In genomic region chr6:41693281-41693838, GRCh38 we compare ENCODE assay signal across 16 cellular contexts. TPM values are rescaled to one million over a fixed set of nuclear protein-coding genes. Genes with fewer than 3 reads are reported as not detected.
DNase-seq lines count a peak whose midpoint lies in the region; ATAC-seq and TF ChIP-seq lines count a peak whose summit lies in the region.
"Had no signal": no experiment of that assay in that cellular context is flagged by ENCODE, and none has a peak within 500 bp of the region (broad histone marks: within the 10 kb centered on the region; RNA-seq: fewer than 3 reads in every experiment).

No MANE protein-coding gene starts in this region.

- H2AFZ ChIP-seq in IMR-90 (replicated peaks; ENCODE audit: low read length, poor library complexity), result no peak overlapping the region

- POLR2A ChIA-PET in IMR-90 (lab: Charles Lee; ENCODE audit: unreplicated experiment), result no interaction called here

- in situ Hi-C loops in IMR-90 (cut with MboI; ENCODE audit: low sequenced_read_pairs), result no loop called here
- in situ Hi-C loops in gastrocnemius medialis (cut with MboI; ENCODE audit: low sequenced_read_pairs in 4 of 4), result no loop called here

- no peaks in the 10 kb centered on the region for H3K9me3 Mint-ChIP-seq in stimulated activated naive B cell treated with anti-CD40 and anti-IgM and Interleukin-4, amounts not matched to agents 10 μg/mL and 1 μg/mL and 100 μg/mL, for 72 hours
- no peaks in the 10 kb centered on the region for H3K9me3 Mint-ChIP-seq in osteocyte (ENCODE audit: unreplicated experiment)
- H3K9me3 Mint-ChIP-seq: activated naive CD4-positive, alpha-beta T cell treated with anti-CD3 and anti-CD28 coated beads, Interleukin-2, amount 50 U/mL, for 72 hours had no signal

- TF ChIP-seq CTCF in IMR-90 (conservative IDR thresholded peaks at IDR 0.05; ENCODE audit: low read depth, low read length) (no peak), gastrocnemius medialis (IDR thresholded peaks at IDR 0.05 in 4 of 5, conservative IDR thresholded peaks at IDR 0.05 in 1 of 5) (no peak), osteocyte (IDR thresholded peaks at IDR 0.05) (no peak)

- H4K8ac ChIP-seq in IMR-90 (ENCODE audit: low read depth in 2 of 2, low read length in 2 of 2), result no peak overlapping the region

- intact Hi-C loops in IMR-90 (cut with micrococcal nuclease), result no loop called here
- intact Hi-C loops in left colon (cut with DNase I, micrococcal nuclease), result no loop called here
- intact Hi-C loops in gastrocnemius medialis (cut with DNase I; ENCODE audit: low total_unique reads), result no loop called here

- H3K27me3 Mint-ChIP-seq in stimulated activated naive B cell treated with anti-CD40 and anti-IgM and Interleukin-4, amounts not matched to agents 10 μg/mL and 1 μg/mL and 100 μg/mL, for 72 hours, result no peaks in the 10 kb centered on the region
- no peaks in the 10 kb centered on the region for H3K27me3 Mint-ChIP-seq in osteocyte (ENCODE audit: unreplicated experiment)

- peaks cover 11% of the 10 kb centered on the region for H3K4me1 ChIP-seq in IMR-90 (ENCODE audit: control insufficient read depth, insufficient read depth, low read length)
- H3K4me1 ChIP-seq in gastrocnemius medialis, result peaks cover 59 to 60% of the 10 kb centered on the region in 2 donors

- no peak overlapping the region for H3K56ac ChIP-seq in IMR-90 (ENCODE audit: extremely low read depth, insufficient read depth, low read length)

- H2BK20ac ChIP-seq in IMR-90 (ENCODE audit: low read depth, low read length), result no peak overlapping the region

- H3K4me3 ChIP-seq in IMR-90 (ENCODE audit: insufficient read depth, low read depth, low read length) (no peak overlapping the region), gastrocnemius medialis (no peak overlapping the region)
- H3K4me3 ChIP-seq: MG63 had no signal

- no peak overlapping the region for H3K18ac ChIP-seq in IMR-90 (ENCODE audit: low read depth, low read length)

- DNase-seq in IMR-90 (no peak), left colon (no peak), gastrocnemius medialis (no peak), osteocyte (ENCODE audit: extremely low spot score, unreplicated experiment) (no peak), mucosa of gallbladder (ENCODE audit: low spot score) (no peak)
- no peak for DNase-seq in stimulated activated naive B cell treated with anti-CD40 and anti-IgM and Interleukin-4, amounts not matched to agents 10 μg/mL and 1 μg/mL and 100 μg/mL, for 72 hours
- DNase-seq: activated CD4-positive, alpha-beta T cell treated with anti-CD3 and anti-CD28 coated beads, Interleukin-2, amount 50 U/mL, for 4 hours; activated T-cell treated with anti-CD3 and anti-CD28 coated beads for 4 hours; AML-193; Calu3; HCEC 1CT; MG63; NCI-H1694; NCI-H345 had no signal

- H3K27me3 ChIP-seq in IMR-90 (ENCODE audit: control insufficient read depth, insufficient read depth, low read length), result no peaks in the 10 kb centered on the region; the same call in 1 of the 2 replicates
- no peaks in the 10 kb centered on the region for H3K27me3 ChIP-seq in gastrocnemius medialis
- H3K27me3 ChIP-seq: MG63 had no signal

- CTCF ChIA-PET in IMR-90 (lab: Yijun Ruan, JAX), result no interaction called here

- H3K9me3 ChIP-seq in IMR-90 (ENCODE audit: control insufficient read depth, insufficient read depth, low read length) (no peaks in the 10 kb centered on the region), gastrocnemius medialis (no peaks in the 10 kb centered on the region)
- H3K9me3 ChIP-seq: MG63 had no signal

- H3K9ac ChIP-seq in IMR-90 (ENCODE audit: low read depth, low read length), result no peak overlapping the region

- H2AK5ac ChIP-seq in IMR-90 (ENCODE audit: low read depth, low read length), result peak overlapping the region; percentile 39; the same call in 1 of the 2 replicates

- no peak overlapping the region for H3K27ac ChIP-seq in IMR-90 (ENCODE audit: insufficient read depth, low read length)
- peak overlapping the region; percentile 98 for H3K27ac ChIP-seq in angular gyrus (ENCODE audit: low read depth, low read length)
- H3K27ac ChIP-seq in gastrocnemius medialis, result peak overlapping the region in 1 of 4 donors; percentile 2

- TF ChIP-seq POLR2A in IMR-90 (IDR thresholded peaks at IDR 0.05; ENCODE audit: low read depth, low read length) (no peak), gastrocnemius medialis (IDR thresholded peaks at IDR 0.05) (no peak)

- H3K4ac ChIP-seq in IMR-90 (ENCODE audit: low read depth, low read length), result no peak overlapping the region

- no peak overlapping the region for H2BK120ac ChIP-seq in IMR-90 (ENCODE audit: low read depth, low read length)

- H2BK15ac ChIP-seq in IMR-90 (ENCODE audit: low read depth, low read length), result no peak overlapping the region

- TF ChIP-seq RAD21 in IMR-90 (IDR thresholded peaks at IDR 0.05; ENCODE audit: low read length), result no peak

- no peak overlapping the region for H3K4me2 ChIP-seq in IMR-90 (ENCODE audit: low read depth, low read length)

- no peak overlapping the region for H3K14ac ChIP-seq in IMR-90 (replicated peaks; ENCODE audit: low read depth, low read length)

- H3K9me1 ChIP-seq in IMR-90 (ENCODE audit: insufficient read depth, low read length), result 0 out of 2 replicates have a peak, but pooled peaks cover 2% of the 10 kb centered on the region

- H3K4me3 Mint-ChIP-seq in stimulated activated naive B cell treated with anti-CD40 and anti-IgM and Interleukin-4, amounts not matched to agents 10 μg/mL and 1 μg/mL and 100 μg/mL, for 72 hours, result no peak overlapping the region
- no peak overlapping the region for H3K4me3 Mint-ChIP-seq in osteocyte (ENCODE audit: unreplicated experiment)

- no peaks in the 10 kb centered on the region for H3K79me1 ChIP-seq in IMR-90 (ENCODE audit: low read depth in 1 of 2, low read length in 2 of 2)

- H2BK5ac ChIP-seq in IMR-90 (ENCODE audit: low read depth, low read length, poor library complexity, severe bottlenecking), result no peak overlapping the region

- no peak overlapping the region for H3K23ac ChIP-seq in IMR-90 (ENCODE audit: low read depth, low read length)

- peaks cover 48 to 49% of the 10 kb centered on the region in 2 donors for H3K36me3 Mint-ChIP-seq in stimulated activated naive B cell treated with anti-CD40 and anti-IgM and Interleukin-4, amounts not matched to agents 10 μg/mL and 1 μg/mL and 100 μg/mL, for 72 hours
- peaks cover 3% of the 10 kb centered on the region for H3K36me3 Mint-ChIP-seq in osteocyte (ENCODE audit: unreplicated experiment)
- H3K36me3 Mint-ChIP-seq: activated naive CD4-positive, alpha-beta T cell treated with anti-CD3 and anti-CD28 coated beads, Interleukin-2, amount 50 U/mL, for 72 hours had no signal

- no TSS peak for BruUV-seq in IMR-90 (replicated peaks; lab: Mats Ljungman, UMichigan)

- H3K36me3 ChIP-seq in IMR-90 (ENCODE audit: control insufficient read depth, insufficient read depth, low read length), result no peaks in the 10 kb centered on the region
- H3K36me3 ChIP-seq in gastrocnemius medialis, result peaks cover 0 to 21% of the 10 kb centered on the region in 2 donors
- H3K36me3 ChIP-seq: MG63 had no signal

- peaks cover 37 to 81% of the 10 kb centered on the region in 2 donors for H3K4me1 Mint-ChIP-seq in stimulated activated naive B cell treated with anti-CD40 and anti-IgM and Interleukin-4, amounts not matched to agents 10 μg/mL and 1 μg/mL and 100 μg/mL, for 72 hours
- H3K4me1 Mint-ChIP-seq in osteocyte (ENCODE audit: unreplicated experiment), result peaks cover 33% of the 10 kb centered on the region

- ATAC-seq in IMR-90 (ENCODE audit: low read depth), result no peak
- ATAC-seq in left colon, result peak; percentile 41
- ATAC-seq in stimulated activated naive B cell treated with anti-CD40 and anti-IgM and Interleukin-4, amounts not matched to agents 10 μg/mL and 1 μg/mL and 100 μg/mL, for 72 hours (replicated peaks), result no peak
- no peak for ATAC-seq in gastrocnemius medialis
- ATAC-seq: activated naive CD4-positive, alpha-beta T cell treated with anti-CD3 and anti-CD28 coated beads, Interleukin-2, amount 50 U/mL, for 72 hours had no signal

- no peak overlapping the region for H4K5ac ChIP-seq in IMR-90 (ENCODE audit: low read depth, low read length)

- no peak overlapping the region for H4K91ac ChIP-seq in IMR-90 (ENCODE audit: insufficient read depth, low read depth, low read length)

- H2AK9ac ChIP-seq in IMR-90 (replicated peaks; ENCODE audit: low read depth, low read length, poor library complexity), result no peak overlapping the region

- dilution Hi-C loops in IMR-90 (cut with HindIII; ENCODE audit: low sequenced_read_pairs, unreplicated experiment), result no loop called here

- WGBS in IMR-90 (ENCODE audit: extremely low coverage in 2 of 2, insufficient read length in 1 of 2), 2 experiments, result no CpG with 5 or more reads among the region's 2 CpGs

- H4K20me1 ChIP-seq in IMR-90 (ENCODE audit: insufficient read depth, low read length), result no peaks in the 10 kb centered on the region; the same call in 1 of the 2 replicates

- peak overlapping the region; percentile 75 for H3K27ac Mint-ChIP-seq in stimulated activated naive B cell treated with anti-CD40 and anti-IgM and Interleukin-4, amounts not matched to agents 10 μg/mL and 1 μg/mL and 100 μg/mL, for 72 hours
- no peak overlapping the region for H3K27ac Mint-ChIP-seq in osteocyte (ENCODE audit: unreplicated experiment)

TF ChIP-seq in IMR-90, 13 proteins besides CTCF, POLR2A, EP300 and RAD21 (continues in another document):
- no peak for TF ChIP-seq CEBPB (IDR thresholded peaks at IDR 0.05; ENCODE audit: low read depth, low read length)

RNA-seq across cellular contexts. Expression of gene TFEB, which starts 42.0 kb away (rescaled TPM):
- total RNA-seq in IMR-90 (2012; rRNA removed), result 4.4 and 4.5 TPM in 2 replicates
- polyA plus RNA-seq in IMR-90 (2012; rRNA removed), result 4.7 and 4.9 TPM in 2 replicates
- 3.7 and 4.9 TPM in 2 replicates for polyA plus RNA-seq in IMR-90 (2012; cell fraction: cytosol; rRNA removed)
- 8.0 and 14.7 TPM in 2 replicates for polyA plus RNA-seq in IMR-90 (2012; cell fraction: nucleus; rRNA removed; ENCODE audit: low replicate concordance)
- 10 to 100 TPM; 24.3 to 29.7 TPM for total RNA-seq in left colon
- total RNA-seq in gastrocnemius medialis, result 100 to 1,000 TPM in 2 of 4 donors, 10 to 100 TPM in 2; 82.8 to 121 (median 93.3) TPM
- total RNA-seq in osteocyte, result 8.9 and 11.1 TPM in 2 replicates
- 41.7 TPM for total RNA-seq in mucosa of gallbladder

RNA-seq across cellular contexts. Expression of gene PGC, which starts 53.8 kb away (rescaled TPM):
- total RNA-seq in IMR-90 (2012; rRNA removed), result not detected in 2 replicates
- polyA plus RNA-seq in IMR-90 (2012; rRNA removed), result not detected in 2 replicates
- not detected in 2 replicates for polyA plus RNA-seq in IMR-90 (2012; cell fraction: cytosol; rRNA removed)
- not detected in 2 replicates for polyA plus RNA-seq in IMR-90 (2012; cell fraction: nucleus; rRNA removed; ENCODE audit: low replicate concordance)
- not detected for total RNA-seq in left colon
- total RNA-seq in gastrocnemius medialis, result not detected
- total RNA-seq in osteocyte, result not detected in 2 replicates
- 6.7 TPM for total RNA-seq in mucosa of gallbladder
- total RNA-seq: activated naive CD4-positive, alpha-beta T cell treated with anti-CD3 and anti-CD28 coated beads, Interleukin-2, amount 50 U/mL, for 72 hours; Calu3 had no signal

RNA-seq across cellular contexts. Expression of gene MDFI, which starts 55.1 kb away (rescaled TPM):
- total RNA-seq in IMR-90 (2012; rRNA removed) (0.18 and 0.28 TPM in 2 replicates), left colon (1 to 10 TPM; 1.1 to 1.6 TPM), gastrocnemius medialis (1 to 10 TPM in 1 of 4 donors, under 1 TPM in 1, not detected in 2; 0.26 to 1.1 TPM), osteocyte (74.1 and 75.9 TPM in 2 replicates), mucosa of gallbladder (7.3 TPM)
- 0.29 and 0.36 TPM in 2 replicates for polyA plus RNA-seq in IMR-90 (2012; rRNA removed)
- polyA plus RNA-seq in IMR-90 (2012; cell fraction: cytosol; rRNA removed), result 0.21 and 0.36 TPM in 2 replicates
- polyA plus RNA-seq in IMR-90 (2012; cell fraction: nucleus; rRNA removed; ENCODE audit: low replicate concordance), result 0.08 and 0.32 TPM in 2 replicates
- total RNA-seq: activated naive CD4-positive, alpha-beta T cell treated with anti-CD3 and anti-CD28 coated beads, Interleukin-2, amount 50 U/mL, for 72 hours had no signal
